In the genomic region with DNA sequence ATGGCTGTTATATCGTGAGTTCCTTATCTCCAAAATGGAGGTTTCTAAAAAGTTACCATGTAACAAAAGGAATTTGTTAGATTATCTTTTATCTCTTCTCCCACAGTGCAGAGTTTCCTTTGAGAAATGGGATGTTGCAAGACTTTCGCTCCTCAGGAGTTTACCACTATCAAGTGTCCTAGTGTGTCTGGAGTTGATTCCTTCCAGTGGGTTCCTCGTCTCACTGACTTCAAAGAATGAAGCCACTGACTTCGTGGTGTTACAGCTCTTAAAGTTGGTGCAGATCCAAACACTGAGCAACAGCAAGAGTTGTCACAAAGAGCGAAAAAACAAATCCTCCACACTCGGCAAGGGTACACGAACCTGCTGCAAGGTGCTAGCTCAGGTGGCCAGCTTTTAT, we compare ENCODE assay signal across 1 cellular context.
TF ChIP-seq lines count a peak whose summit lies in the region.

No MANE protein-coding gene starts in this region.

TF ChIP-seq in IMR-90, 13 proteins besides CTCF, POLR2A, EP300 and RAD21:
- TF ChIP-seq CEBPB (IDR thresholded peaks at IDR 0.05; ENCODE audit: low read depth, low read length) (peak; percentile 73), CHD1 (IDR thresholded peaks at IDR 0.05; ENCODE audit: low read depth, low read length) (no peak), MXI1 (IDR thresholded peaks at IDR 0.05; ENCODE audit: borderline replicate concordance, low read depth, low read length) (no peak), BHLHE40 (IDR thresholded peaks at IDR 0.05; ENCODE audit: low read depth, low read length) (no peak)
- TF ChIP-seq, protein P1, sequence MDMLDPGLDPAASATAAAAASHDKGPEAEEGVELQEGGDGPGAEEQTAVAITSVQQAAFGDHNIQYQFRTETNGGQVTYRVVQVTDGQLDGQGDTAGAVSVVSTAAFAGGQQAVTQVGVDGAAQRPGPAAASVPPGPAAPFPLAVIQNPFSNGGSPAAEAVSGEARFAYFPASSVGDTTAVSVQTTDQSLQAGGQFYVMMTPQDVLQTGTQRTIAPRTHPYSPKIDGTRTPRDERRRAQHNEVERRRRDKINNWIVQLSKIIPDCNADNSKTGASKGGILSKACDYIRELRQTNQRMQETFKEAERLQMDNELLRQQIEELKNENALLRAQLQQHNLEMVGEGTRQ (IDR thresholded peaks at IDR 0.05; ENCODE audit: low read depth, low read length), result no peak
